ENCODE assay signal across 13 cellular contexts in the genomic region with DNA sequence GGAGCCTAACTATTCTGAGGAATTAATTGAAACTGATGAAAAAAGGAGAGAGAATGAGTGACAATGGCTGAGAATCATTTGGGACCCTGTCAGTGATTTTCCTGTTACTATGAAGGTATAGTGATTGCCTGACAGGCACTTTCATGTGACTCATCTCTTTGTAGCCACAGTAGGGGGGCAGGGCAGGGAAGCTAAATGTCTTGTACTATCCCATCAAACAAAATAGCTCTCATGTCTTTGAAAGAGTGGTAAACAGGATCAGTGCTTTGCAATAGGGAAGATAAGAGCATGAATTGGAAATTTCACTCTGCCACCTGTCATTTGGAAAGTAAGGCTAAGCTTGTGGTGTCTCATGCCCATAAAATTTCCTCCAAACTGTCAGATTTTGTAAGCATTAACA.
DNase-seq lines count a peak whose midpoint lies in the region; ATAC-seq lines count a peak whose summit lies in the region.
"Had no signal": no experiment of that assay in that cellular context is flagged by ENCODE, and none has a peak within 500 bp of the region (broad histone marks: within the 10 kb centered on the region; RNA-seq: fewer than 3 reads in every experiment).

No MANE protein-coding gene starts in this region.

- no peak for ATAC-seq in HG03280 (IDR thresholded peaks at IDR 0.05; ENCODE audit: unreplicated experiment)
- ATAC-seq: stimulated activated naive B cell treated with anti-CD40 and anti-IgM and Interleukin-4, amounts not matched to agents 10 μg/mL and 1 μg/mL and 100 μg/mL, for 72 hours had no signal

- peak; percentile 10 for DNase-seq in NCI-H510A treated with DMSO at 0.1 percent for 48 hours (lab: John Stamatoyannopoulos, UW)
- DNase-seq in NCI-H510A (lab: John Stamatoyannopoulos, UW) = no peak
- DNase-seq in NCI-H226 = peak; percentile 52
- peak; percentile 29 for DNase-seq in activated naive CD8-positive, alpha-beta T cell treated with anti-CD3 and anti-CD28 coated beads for 36 hours
- DNase-seq in trophoblast cell = peak; percentile 28 to 49
- no peak for DNase-seq in pons (ENCODE audit: low spot score)
- DNase-seq in Ammon's horn (ENCODE audit: low spot score) = no peak
- DNase-seq: amygdala; NCI-H524; stimulated activated naive B cell treated with anti-CD40 and anti-IgM and Interleukin-4, amounts not matched to agents 10 μg/mL and 1 μg/mL and 100 μg/mL, for 72 hours; T1000 had no signal

- no peak overlapping the region for H3K9ac ChIP-seq in trophoblast cell (ENCODE audit: low read length)

- no peak overlapping the region for H2BK12ac ChIP-seq in trophoblast cell (ENCODE audit: low read length)

- no peaks in the 10 kb centered on the region for H3K79me2 ChIP-seq in trophoblast cell (ENCODE audit: control insufficient read depth, insufficient read depth, low read length, poor library complexity)

- H3K36me3 ChIP-seq in trophoblast cell (ENCODE audit: control insufficient read depth in 1 of 2, insufficient read depth in 2 of 2, low read length in 2 of 2) = peaks cover 0 to 3% of the 10 kb centered on the region in 2 experiments

- H3K27ac ChIP-seq in trophoblast cell (ENCODE audit: low read depth, low read length) = no peak overlapping the region

- H3K23ac ChIP-seq in trophoblast cell (ENCODE audit: low read length) = no peak overlapping the region

- no peaks in the 10 kb centered on the region for H3K79me1 ChIP-seq in trophoblast cell (ENCODE audit: low read length)

- H4K91ac ChIP-seq in trophoblast cell (ENCODE audit: low read depth, low read length) = no peak overlapping the region

- no peak overlapping the region for H3K18ac ChIP-seq in trophoblast cell (ENCODE audit: low read length)

- H3K36me3 Mint-ChIP-seq in activated naive CD8-positive, alpha-beta T cell treated with anti-CD3 and anti-CD28 coated beads for 36 hours = peaks cover 45% of the 10 kb centered on the region

- no peaks in the 10 kb centered on the region for H3K9me3 ChIP-seq in trophoblast cell (ENCODE audit: insufficient read depth, low read depth, low read length)

- H3K27me3 Mint-ChIP-seq in activated naive CD8-positive, alpha-beta T cell treated with anti-CD3 and anti-CD28 coated beads for 36 hours = no peaks in the 10 kb centered on the region
- H3K27me3 Mint-ChIP-seq: stimulated activated naive B cell treated with anti-CD40 and anti-IgM and Interleukin-4, amounts not matched to agents 10 μg/mL and 1 μg/mL and 100 μg/mL, for 72 hours had no signal

- H4K12ac ChIP-seq in trophoblast cell (ENCODE audit: low read depth, low read length) = no peak overlapping the region

- no peak overlapping the region for H2AK5ac ChIP-seq in trophoblast cell (ENCODE audit: low read length)

- H2BK120ac ChIP-seq in trophoblast cell (ENCODE audit: insufficient read depth, low read length, poor library complexity) = no peak overlapping the region

- no peak overlapping the region for H3K4me3 ChIP-seq in trophoblast cell (ENCODE audit: low read depth, low read length)
- H3K4me3 ChIP-seq: lung had no signal

- H3K4me1 ChIP-seq in trophoblast cell (ENCODE audit: control insufficient read depth in 1 of 2, insufficient read depth in 2 of 2, low read length in 2 of 2) = no peaks in the 10 kb centered on the region

- no peak overlapping the region for H3K4me3 Mint-ChIP-seq in activated naive CD8-positive, alpha-beta T cell treated with anti-CD3 and anti-CD28 coated beads for 36 hours
- H3K4me3 Mint-ChIP-seq: stimulated activated naive B cell treated with anti-CD40 and anti-IgM and Interleukin-4, amounts not matched to agents 10 μg/mL and 1 μg/mL and 100 μg/mL, for 72 hours had no signal

- H3K9me3 Mint-ChIP-seq in activated naive CD8-positive, alpha-beta T cell treated with anti-CD3 and anti-CD28 coated beads for 36 hours = no peaks in the 10 kb centered on the region
- H3K9me3 Mint-ChIP-seq: stimulated activated naive B cell treated with anti-CD40 and anti-IgM and Interleukin-4, amounts not matched to agents 10 μg/mL and 1 μg/mL and 100 μg/mL, for 72 hours had no signal

- H3K4ac ChIP-seq in trophoblast cell (ENCODE audit: low read depth, low read length) = no peak overlapping the region

- H3K27ac Mint-ChIP-seq in activated naive CD8-positive, alpha-beta T cell treated with anti-CD3 and anti-CD28 coated beads for 36 hours = no peak overlapping the region
- H3K27ac Mint-ChIP-seq: stimulated activated naive B cell treated with anti-CD40 and anti-IgM and Interleukin-4, amounts not matched to agents 10 μg/mL and 1 μg/mL and 100 μg/mL, for 72 hours had no signal

- no peak overlapping the region for H3K4me2 ChIP-seq in trophoblast cell (ENCODE audit: low read length)

- peaks cover 13% of the 10 kb centered on the region for H3K4me1 Mint-ChIP-seq in activated naive CD8-positive, alpha-beta T cell treated with anti-CD3 and anti-CD28 coated beads for 36 hours

- H4K8ac ChIP-seq in trophoblast cell (ENCODE audit: low read depth, low read length) = no peak overlapping the region

- no peaks in the 10 kb centered on the region for H3K27me3 ChIP-seq in trophoblast cell (ENCODE audit: insufficient read depth, low read length)

- H2AFZ ChIP-seq in trophoblast cell (ENCODE audit: insufficient read depth, low read length, poor library complexity) = no peak overlapping the region

- no peak overlapping the region for H2BK5ac ChIP-seq in trophoblast cell (ENCODE audit: low read depth, low read length, poor library complexity)

- no peak overlapping the region for H3K14ac ChIP-seq in trophoblast cell (ENCODE audit: low read length)

Comparison
In these comparisons a context has a peak if more than half of its experiments do, and no peak if none do; other contexts are left out.
1. DNase-seq: peak in NCI-H510A treated with DMSO at 0.1 percent for 48 hours (single experiment), NCI-H226 (single experiment), activated naive CD8-positive, alpha-beta T cell treated with anti-CD3 and anti-CD28 coated beads for 36 hours (single experiment) and trophoblast cell (2 of 2); none in NCI-H510A (single experiment), pons (single experiment) and Ammon's horn (single experiment).